In genomic region chr9:126805546-126806262, GRCh38 we compare ENCODE assay signal across 1 cellular context.
TF ChIP-seq lines count a peak whose summit lies in the region.

No MANE protein-coding gene starts in this region.

TF ChIP-seq in HepG2, 621 proteins besides CTCF, POLR2A, EP300 and RAD21 (continued from another document):
- TF ChIP-seq TFAP4 (IDR thresholded peaks at IDR 0.05; ENCODE audit: borderline replicate concordance, low read depth) (peak; percentile 30; the same call in 1 of the 2 replicates), XRCC5 (optimal IDR thresholded peaks at IDR 0.05; ENCODE audit: low read length) (peak; percentile 18), TEAD3 (CRISPR knock-in tag; optimal IDR thresholded peaks at IDR 0.05; ENCODE audit: borderline replicate concordance) (peak; percentile 20)
- TF ChIP-seq, protein P1, sequence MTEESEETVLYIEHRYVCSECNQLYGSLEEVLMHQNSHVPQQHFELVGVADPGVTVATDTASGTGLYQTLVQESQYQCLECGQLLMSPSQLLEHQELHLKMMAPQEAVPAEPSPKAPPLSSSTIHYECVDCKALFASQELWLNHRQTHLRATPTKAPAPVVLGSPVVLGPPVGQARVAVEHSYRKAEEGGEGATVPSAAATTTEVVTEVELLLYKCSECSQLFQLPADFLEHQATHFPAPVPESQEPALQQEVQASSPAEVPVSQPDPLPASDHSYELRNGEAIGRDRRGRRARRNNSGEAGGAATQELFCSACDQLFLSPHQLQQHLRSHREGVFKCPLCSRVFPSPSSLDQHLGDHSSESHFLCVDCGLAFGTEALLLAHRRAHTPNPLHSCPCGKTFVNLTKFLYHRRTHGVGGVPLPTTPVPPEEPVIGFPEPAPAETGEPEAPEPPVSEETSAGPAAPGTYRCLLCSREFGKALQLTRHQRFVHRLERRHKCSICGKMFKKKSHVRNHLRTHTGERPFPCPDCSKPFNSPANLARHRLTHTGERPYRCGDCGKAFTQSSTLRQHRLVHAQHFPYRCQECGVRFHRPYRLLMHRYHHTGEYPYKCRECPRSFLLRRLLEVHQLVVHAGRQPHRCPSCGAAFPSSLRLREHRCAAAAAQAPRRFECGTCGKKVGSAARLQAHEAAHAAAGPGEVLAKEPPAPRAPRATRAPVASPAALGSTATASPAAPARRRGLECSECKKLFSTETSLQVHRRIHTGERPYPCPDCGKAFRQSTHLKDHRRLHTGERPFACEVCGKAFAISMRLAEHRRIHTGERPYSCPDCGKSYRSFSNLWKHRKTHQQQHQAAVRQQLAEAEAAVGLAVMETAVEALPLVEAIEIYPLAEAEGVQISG (CRISPR knock-in tag; IDR thresholded peaks at IDR 0.05): 0 out of 2 replicates have a peak, but pooled peaks have one; percentile 15
